Comparison of ENCODE assay signal across 8 cellular contexts in the genomic region with DNA sequence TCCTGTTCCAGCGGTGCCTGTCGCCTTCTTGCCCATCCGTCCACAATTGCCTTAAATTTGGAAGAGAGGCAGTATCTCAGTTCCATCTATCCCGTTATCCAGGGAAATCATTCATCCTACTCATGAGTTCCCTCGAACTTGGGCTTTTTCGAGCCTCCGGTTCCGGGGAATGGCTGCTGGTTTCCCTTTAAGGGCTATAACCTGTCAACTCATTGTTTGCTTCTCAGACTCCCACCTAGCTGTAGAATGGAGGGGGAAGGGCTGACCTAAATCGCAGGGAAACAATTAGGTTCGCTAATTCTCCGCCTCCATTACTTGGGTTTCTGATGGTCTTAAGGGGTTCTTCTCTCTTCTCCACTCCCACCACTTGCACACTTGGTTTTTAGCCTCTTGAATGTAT. TPM values are rescaled to one million over a fixed set of nuclear protein-coding genes. Genes with fewer than 3 reads are reported as not detected.
DNase-seq lines count a peak whose midpoint lies in the region; ATAC-seq, FAIRE-seq and TF ChIP-seq lines count a peak whose summit lies in the region.

No MANE protein-coding gene starts in this region.

- in situ Hi-C loops in GM12878 (cut with MboI) = no loop called here
- in situ Hi-C loops in transverse colon (cut with MboI; ENCODE audit: low pct_ligation_motif_present in 1 of 4, low pct_unique_long_range_greater_than_20kb in 1 of 4, low sequenced_read_pairs in 3 of 4) = no loop called here
- in situ Hi-C loops in GM13977 (cut with MboI; ENCODE audit: low pct_unique_long_range_greater_than_20kb, low sequenced_read_pairs, unreplicated experiment) = no loop called here

- DNase-seq in right atrium auricular region (ENCODE audit: low spot score) = no peak
- DNase-seq in left cardiac atrium = no peak
- no peak for DNase-seq in GM12878 (ENCODE audit: low read depth, low spot score)
- no peak for DNase-seq in memory B cell (ENCODE audit: low spot score in 2 of 2)
- no peak for DNase-seq in posterior cingulate gyrus
- DNase-seq in transverse colon = no peak
- no peak for DNase-seq in GM13977 (ENCODE audit: low spot score)
- no peak for DNase-seq in stimulated activated CD4-positive, alpha-beta T cell treated with anti-CD3 and anti-CD28 coated beads, Interleukin-2, amount 100 ng/mL, for 48 hours

- H3K36me3 ChIP-seq in right atrium auricular region (no peaks in the 10 kb centered on the region), GM12878 (ENCODE audit: control insufficient read depth in 2 of 2, insufficient read depth in 2 of 2, low read length in 1 of 2) (no peaks in the 10 kb centered on the region), transverse colon (no peaks in the 10 kb centered on the region)

- H3K79me2 ChIP-seq in GM12878 (ENCODE audit: control insufficient read depth, insufficient read depth, low read length) = no peaks in the 10 kb centered on the region

- H3K9ac ChIP-seq in GM12878 (ENCODE audit: control insufficient read depth, insufficient read depth, low read length) = no peak overlapping the region; the same call in 1 of the 2 replicates

- H3K4me1 Mint-ChIP-seq in memory B cell = peaks cover 5% of the 10 kb centered on the region

- no TSS peak for BruUV-seq in GM12878 (replicated peaks; lab: Mats Ljungman, UMichigan)

- H3K4me3 ChIP-seq in right atrium auricular region (peak overlapping the region; percentile 41 to 65), GM12878 (peak overlapping the region; percentile 67; the same call in 1 of the 2 replicates), transverse colon (peak overlapping the region in 2 of 4 donors; percentile 39 to 52)

- no peak for TF ChIP-seq RAD21 in GM12878 (IDR thresholded peaks at IDR 0.05; ENCODE audit: insufficient read depth, low read depth, low read length)

- 26% methylated on average over 11 of the region's 11 CpGs for WGBS in GM12878 (ENCODE audit: insufficient coverage, insufficient replicate concordance, low lambda C conversion rate, missing lambda C conversion rate)
- 33 to 50% methylated on average over 7 to 11 of the region's 11 CpGs for WGBS in transverse colon (ENCODE audit: low coverage in 1 of 2), 2 donors

- SMC1A ChIA-PET in GM12878 (lab: Charles Lee; ENCODE audit: uncharacterized antibody, unreplicated experiment) = interaction anchor here (0.7 to 2.0 kb wide), 2 partner anchors 12 to 432 kb away, joined by 3 to 7 read pairs; no protein-coding TSS in a partner anchor

- H3K27me3 ChIP-seq in right atrium auricular region (no peaks in the 10 kb centered on the region), GM12878 (replicated peaks in 1 of 2; ENCODE audit: control insufficient read depth in 2 of 2, insufficient read depth in 2 of 2, low read length in 1 of 2) (peaks cover 1 to 11% of the 10 kb centered on the region in 2 experiments), transverse colon (peaks cover 82% of the 10 kb centered on the region)

- H3K27ac ChIP-seq in right atrium auricular region = peak overlapping the region in 1 of 2 donors; percentile 42
- no peak overlapping the region for H3K27ac ChIP-seq in GM12878 (ENCODE audit: control insufficient read depth, insufficient read depth)
- H3K27ac ChIP-seq in transverse colon = no peak overlapping the region

- ATAC-seq in left cardiac atrium (no peak), GM12878 (no peak), memory B cell (ENCODE audit: low read depth) (no peak)

- CTCF ChIA-PET in GM12878 (lab: Yijun Ruan, JAX) = interaction anchor here (1.1 to 3.1 kb wide), 4 partner anchors 14 to 404 kb away, joined by 3 to 22 read pairs (median 4); no protein-coding TSS in a partner anchor

- POLR2A ChIA-PET in GM12878 (lab: Charles Lee) = no interaction called here

- no peak for TF ChIP-seq EP300 in GM12878 (IDR thresholded peaks at IDR 0.05; ENCODE audit: borderline replicate concordance in 1 of 2, control insufficient read depth in 1 of 2, low read depth in 2 of 2, low read length in 2 of 2)
- no peak for TF ChIP-seq EP300 in transverse colon (IDR thresholded peaks at IDR 0.05; ENCODE audit: low read depth)

- RAD21 ChIA-PET in GM12878 (lab: Charles Lee; ENCODE audit: unreplicated experiment) = interaction anchor here (0.6 kb wide), 1 partner anchor 728 kb away, joined by 3 read pairs; no protein-coding TSS in a partner anchor

- peaks cover 19% of the 10 kb centered on the region for H3K27me3 Mint-ChIP-seq in memory B cell

- H3K4me1 ChIP-seq in right atrium auricular region (peaks cover 0 to 20% of the 10 kb centered on the region in 2 donors), GM12878 (ENCODE audit: control insufficient read depth, insufficient read depth, low read length) (peaks cover 3% of the 10 kb centered on the region; the same call in 1 of the 2 replicates), transverse colon (peaks cover 6 to 16% (median 15%) of the 10 kb centered on the region in 4 donors)

- H3K36me3 Mint-ChIP-seq in memory B cell = no peaks in the 10 kb centered on the region

- H3K9me3 Mint-ChIP-seq in memory B cell = no peaks in the 10 kb centered on the region

- no peak for TF ChIP-seq CTCF in right atrium auricular region (IDR thresholded peaks at IDR 0.05)
- TF ChIP-seq CTCF in GM12878 (IDR thresholded peaks at IDR 0.05 in 2 of 3, conservative IDR thresholded peaks at IDR 0.05 in 1 of 3; ENCODE audit: control insufficient read depth in 2 of 3, extremely low read depth in 1 of 3, insufficient read depth in 1 of 3, low read depth in 3 of 3, low read length in 3 of 3) = no peak
- no peak for TF ChIP-seq CTCF in transverse colon (IDR thresholded peaks at IDR 0.05)
- no peak for TF ChIP-seq CTCF in GM13977 (IDR thresholded peaks at IDR 0.05; ENCODE audit: extremely low read depth, insufficient read depth, missing control alignments)

- H3K9me3 ChIP-seq in right atrium auricular region (no peaks in the 10 kb centered on the region), GM12878 (replicated peaks; ENCODE audit: control insufficient read depth, insufficient read depth, low read length) (no peaks in the 10 kb centered on the region), transverse colon (no peaks in the 10 kb centered on the region)

- H4K20me1 ChIP-seq in GM12878 (ENCODE audit: control insufficient read depth, insufficient read depth) = no peaks in the 10 kb centered on the region

- intact Hi-C loops in left cardiac atrium (cut with DNase I) (no loop called here), GM12878 (cut with micrococcal nuclease; ENCODE audit: unreplicated experiment) (no loop called here), posterior cingulate gyrus (cut with DNase I) (loop anchor here (5.0 kb wide), 1 partner anchor 41 kb away; no protein-coding TSS in a partner anchor), transverse colon (cut with DNase I; ENCODE audit: low total_unique reads) (no loop called here)

- no peak for FAIRE-seq in GM12878 (lab: Jason Lieb, UNC)

- no peak for TF ChIP-seq POLR2A in GM12878 (IDR thresholded peaks at IDR 0.05; ENCODE audit: low read depth, low read length)
- TF ChIP-seq POLR2A in transverse colon (IDR thresholded peaks at IDR 0.05) = no peak

- H2AFZ ChIP-seq in GM12878 (ENCODE audit: control insufficient read depth, low read depth, low read length) = no peak overlapping the region

- no peak overlapping the region for H3K27ac Mint-ChIP-seq in memory B cell

- peak overlapping the region; percentile 66 for H3K4me3 Mint-ChIP-seq in memory B cell

- H3K4me2 ChIP-seq in GM12878 (ENCODE audit: control insufficient read depth, insufficient read depth) = peak overlapping the region; percentile 52; the same call in 1 of the 2 replicates

TF ChIP-seq in GM12878, 131 proteins besides CTCF, POLR2A, EP300 and RAD21 (continues in another document):
- TF ChIP-seq FOS (IDR thresholded peaks at IDR 0.05; ENCODE audit: borderline replicate concordance, extremely low read depth, insufficient read length) (no peak), LARP7 (IDR thresholded peaks at IDR 0.05) (no peak)

RNA-seq across cellular contexts. Expression of a gene that starts 1.2 kb away (rescaled TPM):
- 100 to 1,000 TPM in 1 of 2 donors, 10 to 100 TPM in 1; 36.8 to 126 TPM for total RNA-seq in right atrium auricular region
- 10 to 100 TPM; 23.1 to 26.4 TPM for total RNA-seq in left cardiac atrium
- not detected in 2 replicates for total RNA-seq in GM12878 (2013; cell fraction: nucleolus; rRNA removed)
- 138 and 149 TPM in 2 replicates for total RNA-seq in GM12878 (2014; rRNA removed)
- 104 and 111 TPM in 2 replicates for total RNA-seq in GM12878 (2014; rRNA removed; fragmentation: Illumina TruSeq; extraction: Trizol)
- 102 and 107 TPM in 2 replicates for total RNA-seq in GM12878 (2021)
- 49.9 TPM for polyA plus RNA-seq in GM12878 (2011; ENCODE audit: low read depth)
- polyA plus RNA-seq in GM12878 (2011; rRNA removed) = 0.14 and 0.29 TPM in 2 replicates
- 0.40 and 0.55 TPM in 2 replicates for polyA plus RNA-seq in GM12878 (2011; cell fraction: cytosol; rRNA removed)
- 0.29 and 0.37 TPM in 2 replicates for polyA plus RNA-seq in GM12878 (2011; cell fraction: nucleus; rRNA removed)
- 31.9 and 46.9 TPM in 2 replicates for polyA plus RNA-seq in GM12878 (2012)
- polyA plus RNA-seq in GM12878 (2014; fragmentation: Illumina TruSeq; extraction: Trizol) = 130 and 178 TPM in 2 replicates
- polyA plus RNA-seq in GM12878 (2014; fragmentation: Nextera tagmentation; extraction: Ambion mirVana) = 10 to 100 TPM; 41.2 to 84.3 TPM
- polyA plus RNA-seq in GM12878 (2014; rRNA removed) = 142 and 153 TPM in 2 replicates
- 100 to 1,000 TPM; 169 to 175 TPM for polyA plus RNA-seq in GM12878 (2016; fragmentation: Nextera tagmentation; extraction: Ambion mirVana)
- polyA minus RNA-seq in GM12878 (2011; rRNA and poly(A)+ RNA removed) = not detected in 2 replicates
- not detected in 2 replicates for polyA minus RNA-seq in GM12878 (2011; cell fraction: cytosol; rRNA and poly(A)+ RNA removed)
- not detected in 2 replicates for polyA minus RNA-seq in GM12878 (2011; cell fraction: nucleus; rRNA and poly(A)+ RNA removed)
- 100 to 1,000 TPM in 1 of 4 donors, 10 to 100 TPM in 3; 14.6 to 202 (median 35.6) TPM for total RNA-seq in transverse colon

RNA-seq across cellular contexts. Expression of a gene that starts 43.6 kb away (rescaled TPM):
- 10 to 100 TPM; 37.3 to 75.3 TPM for total RNA-seq in right atrium auricular region
- total RNA-seq in left cardiac atrium = 10 to 100 TPM; 53.0 to 56.5 TPM
- total RNA-seq in GM12878 (2013; cell fraction: nucleolus; rRNA removed) = 108 and 115 TPM in 2 replicates
- total RNA-seq in GM12878 (2014; rRNA removed) = 22.2 and 23.1 TPM in 2 replicates
- 17.5 and 19.7 TPM in 2 replicates for total RNA-seq in GM12878 (2014; rRNA removed; fragmentation: Illumina TruSeq; extraction: Trizol)
- 24.6 and 24.8 TPM in 2 replicates for total RNA-seq in GM12878 (2021)
- 4.4 TPM for polyA plus RNA-seq in GM12878 (2011; ENCODE audit: low read depth)
- 12.1 and 18.8 TPM in 2 replicates for polyA plus RNA-seq in GM12878 (2011; rRNA removed)
- polyA plus RNA-seq in GM12878 (2011; cell fraction: cytosol; rRNA removed) = 15.4 and 20.5 TPM in 2 replicates
- 18.9 and 19.3 TPM in 2 replicates for polyA plus RNA-seq in GM12878 (2011; cell fraction: nucleus; rRNA removed)
- 7.5 and 9.0 TPM in 2 replicates for polyA plus RNA-seq in GM12878 (2012)
- 19.8 and 23.3 TPM in 2 replicates for polyA plus RNA-seq in GM12878 (2014; fragmentation: Illumina TruSeq; extraction: Trizol)
- polyA plus RNA-seq in GM12878 (2014; fragmentation: Nextera tagmentation; extraction: Ambion mirVana) = 1 to 10 TPM; 2.7 to 3.1 TPM
- 10.6 and 12.5 TPM in 2 replicates for polyA plus RNA-seq in GM12878 (2014; rRNA removed)
- polyA plus RNA-seq in GM12878 (2016; fragmentation: Nextera tagmentation; extraction: Ambion mirVana) = 10 to 100 TPM; 15.9 to 19.3 TPM
- polyA minus RNA-seq in GM12878 (2011; rRNA and poly(A)+ RNA removed) = 43.5 and 47.3 TPM in 2 replicates
- polyA minus RNA-seq in GM12878 (2011; cell fraction: cytosol; rRNA and poly(A)+ RNA removed) = 10.4 and 13.5 TPM in 2 replicates
- polyA minus RNA-seq in GM12878 (2011; cell fraction: nucleus; rRNA and poly(A)+ RNA removed) = 31.8 and 43.5 TPM in 2 replicates
- 100 to 1,000 TPM in 2 of 4 donors, 10 to 100 TPM in 2; 37.1 to 138 (median 90.1) TPM for total RNA-seq in transverse colon
